Comparison of ENCODE assay signal across 10 cellular contexts in genomic region chr4:113979973-113980615, GRCh38. TPM values are rescaled to one million over a fixed set of nuclear protein-coding genes. Genes with fewer than 3 reads are reported as not detected.
DNase-seq lines count a peak whose midpoint lies in the region; ATAC-seq and TF ChIP-seq lines count a peak whose summit lies in the region.
"Had no signal": no experiment of that assay in that cellular context is flagged by ENCODE, and none has a peak within 500 bp of the region (broad histone marks: within the 10 kb centered on the region; RNA-seq: fewer than 3 reads in every experiment).

No MANE protein-coding gene starts in this region.

- peaks cover 30% of the 10 kb centered on the region for H3K27me3 Mint-ChIP-seq in activated naive CD4-positive, alpha-beta T cell treated with anti-CD3 and anti-CD28 coated beads, Interleukin-2, amount 10 ng/mL, durations not matched to agents 7 days and 5 days
- H3K27me3 Mint-ChIP-seq in central memory CD8-positive, alpha-beta T cell, result peaks cover 71% of the 10 kb centered on the region
- H3K27me3 Mint-ChIP-seq in type B pancreatic cell, result peaks cover 49% of the 10 kb centered on the region

- no peak overlapping the region for H3K27ac Mint-ChIP-seq in activated naive CD4-positive, alpha-beta T cell treated with anti-CD3 and anti-CD28 coated beads, Interleukin-2, amount 10 ng/mL, durations not matched to agents 7 days and 5 days
- H3K27ac Mint-ChIP-seq in central memory CD8-positive, alpha-beta T cell (ENCODE audit: low read depth), result no peak overlapping the region
- peak overlapping the region; percentile 67 for H3K27ac Mint-ChIP-seq in type B pancreatic cell

- peaks cover 0 to 5% of the 10 kb centered on the region in 2 donors for H3K4me1 ChIP-seq in lung (ENCODE audit: control insufficient read depth in 2 of 2, insufficient read depth in 2 of 2, low read length in 2 of 2)

- TF ChIP-seq CTCF in lung (IDR thresholded peaks at IDR 0.05; ENCODE audit: control extremely low read depth, extremely low read depth), result no peak
- TF ChIP-seq CTCF in type B pancreatic cell (conservative IDR thresholded peaks at IDR 0.05), result no peak

- DNase-seq in activated naive CD4-positive, alpha-beta T cell treated with anti-CD3 and anti-CD28 coated beads, Interleukin-2, amount 10 ng/mL, durations not matched to agents 7 days and 5 days, result no peak
- DNase-seq in activated naive CD4-positive, alpha-beta T cell treated with anti-CD3 and anti-CD28 coated beads, Interleukin-2, amount 50 U/mL, for 16 hours, result no peak
- DNase-seq in central memory CD8-positive, alpha-beta T cell (ENCODE audit: low spot score in 2 of 2), result no peak
- DNase-seq in lung (ENCODE audit: low spot score) (no peak), type B pancreatic cell (ENCODE audit: extremely low spot score, unreplicated experiment) (no peak), hypothalamus (lab: John Stamatoyannopoulos, UW) (no peak), left colon (no peak)
- DNase-seq: activated gamma-delta T cell treated with Interleukin-2 at 50 U/mL for 16 hours had no signal

- H3K4me1 Mint-ChIP-seq in activated naive CD4-positive, alpha-beta T cell treated with anti-CD3 and anti-CD28 coated beads, Interleukin-2, amount 10 ng/mL, durations not matched to agents 7 days and 5 days, result peaks cover 17% of the 10 kb centered on the region
- H3K4me1 Mint-ChIP-seq in central memory CD8-positive, alpha-beta T cell, result peaks cover 11% of the 10 kb centered on the region
- peaks cover 9% of the 10 kb centered on the region for H3K4me1 Mint-ChIP-seq in type B pancreatic cell (ENCODE audit: unreplicated experiment)

- H3K27ac ChIP-seq in lung (ENCODE audit: low read depth in 1 of 2, low read length in 1 of 2), result peak overlapping the region in 1 of 2 donors; percentile 94

- H3K9me3 ChIP-seq in lung (ENCODE audit: control insufficient read depth in 2 of 2, insufficient read depth in 1 of 2, low read length in 1 of 2), result peaks cover 0 to 3% of the 10 kb centered on the region in 2 donors

- peak overlapping the region; percentile 66 for H3K4me3 ChIP-seq in lung
- H3K4me3 ChIP-seq: K562 had no signal

- H3K27me3 ChIP-seq in lung (ENCODE audit: control insufficient read depth, insufficient read depth), result no peaks in the 10 kb centered on the region

- intact Hi-C loops in left colon (cut with DNase I, micrococcal nuclease), result no loop called here

- H3K36me3 ChIP-seq in lung (ENCODE audit: control insufficient read depth in 2 of 2, insufficient read depth in 2 of 2, low read length in 2 of 2), result no peaks in the 10 kb centered on the region

- CTCF ChIA-PET in activated naive CD4-positive, alpha-beta T cell treated with anti-CD3 and anti-CD28 coated beads, Interleukin-2, amount 10 ng/mL, durations not matched to agents 7 days and 5 days (lab: Charles Lee), result interaction anchor here (0.6 kb wide), 1 partner anchor 9 kb away, joined by 3 read pairs; no protein-coding TSS in a partner anchor

- ATAC-seq in central memory CD8-positive, alpha-beta T cell (replicated peaks; ENCODE audit: extremely low read depth, poor library complexity, severe bottlenecking), result no peak
- ATAC-seq in lung (ENCODE audit: insufficient read depth, low FRiP score), result no peak
- no peak for ATAC-seq in left colon
- no peak for ATAC-seq in GM19452 (IDR thresholded peaks at IDR 0.05; ENCODE audit: unreplicated experiment)
- ATAC-seq: K562 had no signal

- no peaks in the 10 kb centered on the region for H3K36me3 Mint-ChIP-seq in activated naive CD4-positive, alpha-beta T cell treated with anti-CD3 and anti-CD28 coated beads, Interleukin-2, amount 10 ng/mL, durations not matched to agents 7 days and 5 days
- no peaks in the 10 kb centered on the region for H3K36me3 Mint-ChIP-seq in central memory CD8-positive, alpha-beta T cell (ENCODE audit: insufficient read depth)
- no peaks in the 10 kb centered on the region for H3K36me3 Mint-ChIP-seq in type B pancreatic cell

- peak overlapping the region; percentile 56 for H3K4me3 Mint-ChIP-seq in activated naive CD4-positive, alpha-beta T cell treated with anti-CD3 and anti-CD28 coated beads, Interleukin-2, amount 10 ng/mL, durations not matched to agents 7 days and 5 days
- H3K4me3 Mint-ChIP-seq in central memory CD8-positive, alpha-beta T cell, result peak overlapping the region; percentile 64
- peak overlapping the region; percentile 94 for H3K4me3 Mint-ChIP-seq in type B pancreatic cell

- H3K9me3 Mint-ChIP-seq in activated naive CD4-positive, alpha-beta T cell treated with anti-CD3 and anti-CD28 coated beads, Interleukin-2, amount 10 ng/mL, durations not matched to agents 7 days and 5 days, result no peaks in the 10 kb centered on the region
- no peaks in the 10 kb centered on the region for H3K9me3 Mint-ChIP-seq in central memory CD8-positive, alpha-beta T cell
- no peaks in the 10 kb centered on the region for H3K9me3 Mint-ChIP-seq in type B pancreatic cell

- WGBS in lung, 2 donors, result 9 to 14% methylated on average over 10 of the region's 10 CpGs

RNA-seq across cellular contexts. Expression of gene ARSJ, which starts 0.6 kb away (rescaled TPM):
- total RNA-seq in lung (10 to 100 TPM in 1 of 2 donors, 1 to 10 TPM in 1; 8.0 to 20.6 TPM), type B pancreatic cell (ENCODE audit: low replicate concordance) (3.5 and 4.9 TPM in 2 replicates), left colon (10 to 100 TPM in 1 of 2 donors, 1 to 10 TPM in 1; 9.3 to 10.6 TPM)
- 1 to 10 TPM; 2.3 to 5.1 TPM for polyA plus RNA-seq in lung
- total RNA-seq: K562 had no signal
- polyA plus RNA-seq: K562 had no signal
